9 cellular contexts compared by ENCODE assay signal in genomic region chr20:62364911-62365736, GRCh38. TPM values are rescaled to one million over a fixed set of nuclear protein-coding genes. Genes with fewer than 3 reads are reported as not detected.
A peak's percentile ranks its signal among the peaks of the same experiment; 100 is the strongest.
DNase-seq lines count a peak whose midpoint lies in the region; ATAC-seq and TF ChIP-seq lines count a peak whose summit lies in the region.
"Had no signal": no experiment of that assay in that cellular context is flagged by ENCODE, and none has a peak within 500 bp of the region (broad histone marks: within the 10 kb centered on the region; RNA-seq: fewer than 3 reads in every experiment).

No MANE protein-coding gene starts in this region.

- TF ChIP-seq POLR2A in right lobe of liver (IDR thresholded peaks at IDR 0.05) (no peak), suprapubic skin (IDR thresholded peaks at IDR 0.05) (no peak)

- TF ChIP-seq CTCF in right lobe of liver (IDR thresholded peaks at IDR 0.05): no peak
- TF ChIP-seq CTCF in suprapubic skin (IDR thresholded peaks at IDR 0.05): no peak

- H3K9me3 ChIP-seq in right lobe of liver (no peaks in the 10 kb centered on the region), suprapubic skin (no peaks in the 10 kb centered on the region)

- H3K27me3 ChIP-seq in right lobe of liver (no peaks in the 10 kb centered on the region), suprapubic skin (peaks cover 8% of the 10 kb centered on the region)

- H3K4me3 ChIP-seq in right lobe of liver (no peak overlapping the region), suprapubic skin (peak overlapping the region; percentile 83)

- ATAC-seq in right lobe of liver (no peak), HG02870 (IDR thresholded peaks at IDR 0.05; ENCODE audit: unreplicated experiment) (no peak), HG02938 (IDR thresholded peaks at IDR 0.05; ENCODE audit: unreplicated experiment) (no peak), HG03175 (IDR thresholded peaks at IDR 0.05; ENCODE audit: unreplicated experiment) (no peak)

- peak overlapping the region; percentile 79 for H3K27ac ChIP-seq in cingulate gyrus (ENCODE audit: low read depth, low read length)
- H3K27ac ChIP-seq in right lobe of liver: no peak overlapping the region
- H3K27ac ChIP-seq in suprapubic skin: peak overlapping the region; percentile 94

- WGBS in right lobe of liver (ENCODE audit: insufficient coverage, low coverage, low lambda C conversion rate, missing lambda C conversion rate): 77% methylated on average over 4 of the region's 27 CpGs
- 14% methylated on average over 12 of the region's 27 CpGs for WGBS in suprapubic skin

- H3K4me1 ChIP-seq in right lobe of liver (peaks cover 0 to 49% (median 22%) of the 10 kb centered on the region in 4 donors), suprapubic skin (peaks cover 94% of the 10 kb centered on the region)

- intact Hi-C loops in right lobe of liver (cut with DNase I): no loop called here

- peak; percentile 52 for DNase-seq in M059J (ENCODE audit: low read depth)
- peak; percentile 26 to 49 (median 44) for DNase-seq in right lobe of liver
- DNase-seq in suprapubic skin (ENCODE audit: low spot score in 2 of 2): no peak
- no peak for DNase-seq in SK-N-DZ (ENCODE audit: low spot score)
- DNase-seq: amygdala had no signal

- TF ChIP-seq EP300 in suprapubic skin (IDR thresholded peaks at IDR 0.05): no peak

- H3K36me3 ChIP-seq in right lobe of liver: no peaks in the 10 kb centered on the region
- H3K36me3 ChIP-seq in suprapubic skin: no peaks in the 10 kb centered on the region

RNA-seq across cellular contexts. Expression of gene LAMA5, which starts 2.0 kb away (rescaled TPM):
- 5.6 and 29.7 TPM in 2 replicates for total RNA-seq in M059J (2014; rRNA removed; shearing (Covaris generic))
- total RNA-seq in right lobe of liver (10 to 100 TPM; 30.3 to 80.8 (median 47.1) TPM), suprapubic skin (100 to 1,000 TPM; 200 to 623 (median 316) TPM)
- 32.9 and 33.6 TPM in 2 replicates for polyA plus RNA-seq in SK-N-DZ (2014; cell fraction: cytosol; rRNA removed)
- polyA plus RNA-seq in SK-N-DZ (2014; cell fraction: nucleus; rRNA removed): 352 and 482 TPM in 2 replicates

RNA-seq across cellular contexts. Expression of gene RPS21, which starts 21.8 kb away (rescaled TPM):
- 1,541 and 2,007 TPM in 2 replicates for total RNA-seq in M059J (2014; rRNA removed; shearing (Covaris generic))
- total RNA-seq in right lobe of liver (100 to 1,000 TPM; 339 to 696 (median 413) TPM), suprapubic skin (1,000 to 10,000 TPM; 1,604 to 3,217 (median 2,363) TPM)
- polyA plus RNA-seq in SK-N-DZ (2014; cell fraction: cytosol; rRNA removed): 10,912 and 11,337 TPM in 2 replicates
- polyA plus RNA-seq in SK-N-DZ (2014; cell fraction: nucleus; rRNA removed): 6,422 and 11,565 TPM in 2 replicates

RNA-seq across cellular contexts. Expression of gene CABLES2, which starts 42.0 kb away (rescaled TPM):
- 10.0 and 19.9 TPM in 2 replicates for total RNA-seq in M059J (2014; rRNA removed; shearing (Covaris generic))
- total RNA-seq in right lobe of liver (1 to 10 TPM; 1.4 to 2.9 (median 2.5) TPM), suprapubic skin (1 to 10 TPM; 3.8 to 7.2 (median 4.5) TPM)
- polyA plus RNA-seq in SK-N-DZ (2014; cell fraction: cytosol; rRNA removed): 7.8 and 8.4 TPM in 2 replicates
- polyA plus RNA-seq in SK-N-DZ (2014; cell fraction: nucleus; rRNA removed): 4.6 and 8.4 TPM in 2 replicates

Comparison
In these comparisons a context has a peak if more than half of its experiments do, and no peak if none do; other contexts are left out.
1. DNase-seq: peak in M059J (single experiment) and right lobe of liver (3 of 3); none in suprapubic skin (0 of 2) and SK-N-DZ (single experiment).
2. H3K27ac ChIP-seq: peak in cingulate gyrus (single experiment) and suprapubic skin (single experiment); none in right lobe of liver (0 of 3).